ENCODE assay signal across 7 cellular contexts in genomic region chr12:111409403-111410228, GRCh38. TPM values are rescaled to one million over a fixed set of nuclear protein-coding genes. Genes with fewer than 3 reads are reported as not detected.
A peak's percentile ranks its signal among the peaks of the same experiment; 100 is the strongest.
DNase-seq lines count a peak whose midpoint lies in the region; ATAC-seq and TF ChIP-seq lines count a peak whose summit lies in the region.

No MANE protein-coding gene starts in this region.

- H3K27me3 Mint-ChIP-seq in T-cell (no peaks in the 10 kb centered on the region), natural killer cell (ENCODE audit: low read depth in 2 of 2) (no peaks in the 10 kb centered on the region)

- TF ChIP-seq CTCF in natural killer cell (IDR thresholded peaks at IDR 0.05) (no peak), GM10266 (IDR thresholded peaks at IDR 0.05; ENCODE audit: control insufficient read depth, insufficient read depth, low read depth, missing control alignments) (no peak)

- peaks cover 78 to 85% (median 81%) of the 10 kb centered on the region in 3 donors for H3K4me1 Mint-ChIP-seq in T-cell
- peaks cover 62 to 86% of the 10 kb centered on the region in 2 donors for H3K4me1 Mint-ChIP-seq in natural killer cell

- H3K9me3 ChIP-seq in effector memory CD4-positive, alpha-beta T cell (ENCODE audit: control insufficient read depth, low read length): no peaks in the 10 kb centered on the region

- peak; percentile 59 for DNase-seq in H4 (ENCODE audit: low spot score)
- peak in 5 of 34 experiments; percentile 37 to 51 (median 47) for DNase-seq in T-cell
- no peak for DNase-seq in effector memory CD4-positive, alpha-beta T cell
- DNase-seq in natural killer cell: peak; percentile 24
- no peak for DNase-seq in GM10266 (ENCODE audit: extremely low spot score)
- no peak for DNase-seq in NCI-H2081 (lab: John Stamatoyannopoulos, UW)

- CTCF ChIA-PET in T-cell (lab: Charles Lee): interaction anchor here in 1 of 2 donors (0.5 to 7.5 kb wide), 2 partner anchors 42 to 70 kb away, joined by 4 to 91 read pairs; no protein-coding TSS in a partner anchor

- peaks cover 9% of the 10 kb centered on the region for H3K36me3 Mint-ChIP-seq in T-cell
- H3K36me3 Mint-ChIP-seq in natural killer cell: no peaks in the 10 kb centered on the region

- ATAC-seq in T-cell (replicated peaks in 1 of 4) (no peak), natural killer cell (no peak), HG02610 (IDR thresholded peaks at IDR 0.05; ENCODE audit: unreplicated experiment) (no peak)

- peak overlapping the region; percentile 87 to 95 for H3K27ac Mint-ChIP-seq in T-cell
- H3K27ac Mint-ChIP-seq in natural killer cell: peak overlapping the region; percentile 91 to 96

- peak overlapping the region; percentile 57 for H3K27ac ChIP-seq in effector memory CD4-positive, alpha-beta T cell (ENCODE audit: insufficient read depth, low read length, poor library complexity, severe bottlenecking)

- peaks cover 79% of the 10 kb centered on the region for H3K4me1 ChIP-seq in effector memory CD4-positive, alpha-beta T cell (ENCODE audit: control insufficient read depth, insufficient read depth, low read length, poor library complexity, severe bottlenecking)

- no peaks in the 10 kb centered on the region for H3K36me3 ChIP-seq in effector memory CD4-positive, alpha-beta T cell (ENCODE audit: control insufficient read depth, insufficient read depth, low read length)

- H3K27me3 ChIP-seq in effector memory CD4-positive, alpha-beta T cell (replicated peaks; ENCODE audit: control insufficient read depth, insufficient read depth, low read length, poor library complexity, severe bottlenecking): no peaks in the 10 kb centered on the region

- POLR2A ChIA-PET in T-cell (lab: Charles Lee): interaction anchor here in 1 of 2 donors (0.6 kb wide), 1 partner anchor 43 kb away, joined by 6 read pairs; no protein-coding TSS in a partner anchor

- no peaks in the 10 kb centered on the region for H3K9me3 Mint-ChIP-seq in T-cell
- no peaks in the 10 kb centered on the region for H3K9me3 Mint-ChIP-seq in natural killer cell

- H3K4me3 ChIP-seq in effector memory CD4-positive, alpha-beta T cell (ENCODE audit: insufficient read depth, low read depth, low read length, poor library complexity, severe bottlenecking): peak overlapping the region; percentile 96

- intact Hi-C loops in natural killer cell (cut with micrococcal nuclease): no loop called here

- H3K4me3 Mint-ChIP-seq in T-cell (peak overlapping the region; percentile 83 to 94 (median 85)), natural killer cell (peak overlapping the region; percentile 95)

RNA-seq across cellular contexts. Expression of gene SH2B3, which starts 3.9 kb away (rescaled TPM):
- total RNA-seq in H4 (2014; rRNA removed; shearing (Covaris generic)): 11.5 and 12.1 TPM in 2 replicates
- total RNA-seq in T-cell (10 to 100 TPM; 24.6 to 38.8 (median 28.8) TPM), natural killer cell (10 to 100 TPM; 68.1 to 81.3 (median 68.4) TPM)

RNA-seq across cellular contexts. Expression of gene PHETA1, which starts 40.7 kb away (rescaled TPM):
- 2.1 and 3.5 TPM in 2 replicates for total RNA-seq in H4 (2014; rRNA removed; shearing (Covaris generic))
- total RNA-seq in T-cell (1 to 10 TPM; 1.4 to 6.2 (median 5.4) TPM), natural killer cell (1 to 10 TPM; 3.4 to 3.8 (median 3.5) TPM)

Comparison
In these comparisons a context has a peak if more than half of its experiments do, and no peak if none do; other contexts are left out.
1. DNase-seq: peak in H4 (single experiment) and natural killer cell (single experiment); none in effector memory CD4-positive, alpha-beta T cell (0 of 3), GM10266 (single experiment) and NCI-H2081 (0 of 2).